ENCODE assay signal across 1 cellular context in genomic region chr17:67568961-67569360, GRCh38.
TF ChIP-seq lines count a peak whose summit lies in the region.

No MANE protein-coding gene starts in this region.

TF ChIP-seq in HepG2, 621 proteins besides CTCF, POLR2A, EP300 and RAD21 (continued from another document):
- TF ChIP-seq ZNF281 (CRISPR knock-in tag; IDR thresholded peaks at IDR 0.05; ENCODE audit: borderline replicate concordance), result no peak
- TF ChIP-seq TAF15 (IDR thresholded peaks at IDR 0.05; ENCODE audit: low read depth, low read length, poor library complexity, severe bottlenecking), result no peak
- no peak for TF ChIP-seq ZNF589 (CRISPR knock-in tag; conservative IDR thresholded peaks at IDR 0.05)
- TF ChIP-seq ZNF17 (CRISPR knock-in tag; IDR thresholded peaks at IDR 0.05), result no peak
- peak; percentile 66 for TF ChIP-seq RFX3 (CRISPR knock-in tag; IDR thresholded peaks at IDR 0.05)
- peak; percentile 94 for TF ChIP-seq MEF2D (CRISPR knock-in tag; IDR thresholded peaks at IDR 0.05)
